Comparison of ENCODE assay signal across 16 cellular contexts in genomic region chr18:37207343-37207742, GRCh38.
"Had no signal": no experiment of that assay in that cellular context is flagged by ENCODE, and none has a peak within 500 bp of the region (broad histone marks: within the 10 kb centered on the region; RNA-seq: fewer than 3 reads in every experiment).

No MANE protein-coding gene starts in this region.

- DNase-seq: activated CD4-positive, alpha-beta T cell treated with anti-CD3 and anti-CD28 coated beads, Interleukin-2, amount 10 ng/mL, durations not matched to agents 7 days and 5 days; activated CD8-positive, alpha-beta T cell treated with anti-CD3 and anti-CD28 coated beads, Interleukin-2, amount 10 ng/mL, durations not matched to agents 7 days and 5 days; activated naive CD4-positive, alpha-beta T cell treated with anti-CD3 and anti-CD28 coated beads for 36 hours; activated T-cell treated with anti-CD3 and anti-CD28 coated beads, Interleukin-2, amount 50 U/mL, for 4 hours; caudate nucleus; dorsolateral prefrontal cortex; foreskin keratinocyte; hypothalamus; left ventricle myocardium inferior; mammary epithelial cell; retina; stimulated activated CD8-positive, alpha-beta memory T cell treated with anti-CD3 and anti-CD28 coated beads, Interleukin-4, amount 100 ng/mL, for 48 hours; stimulated activated naive CD4-positive, alpha-beta T cell treated with Interleukin-2 at 50 U/mL for 16 hours; thyroid gland had no signal

- H3K27me3 ChIP-seq: dorsolateral prefrontal cortex, foreskin keratinocyte, thyroid gland had no signal

- H3K27ac Mint-ChIP-seq: activated CD4-positive, alpha-beta T cell treated with anti-CD3 and anti-CD28 coated beads, Interleukin-2, amount 10 ng/mL, durations not matched to agents 7 days and 5 days; activated CD8-positive, alpha-beta T cell treated with anti-CD3 and anti-CD28 coated beads, Interleukin-2, amount 10 ng/mL, durations not matched to agents 7 days and 5 days; activated naive CD4-positive, alpha-beta T cell treated with anti-CD3 and anti-CD28 coated beads for 36 hours; brain had no signal

- H3K9me3 Mint-ChIP-seq: activated CD4-positive, alpha-beta T cell treated with anti-CD3 and anti-CD28 coated beads, Interleukin-2, amount 10 ng/mL, durations not matched to agents 7 days and 5 days; neural crest cell had no signal

- H3K4me3 ChIP-seq: dorsolateral prefrontal cortex, left ventricle myocardium inferior, thyroid gland had no signal

- H3K27ac ChIP-seq: dorsolateral prefrontal cortex, foreskin keratinocyte, left ventricle myocardium inferior, thyroid gland had no signal

- H3K4me1 Mint-ChIP-seq: activated CD4-positive, alpha-beta T cell treated with anti-CD3 and anti-CD28 coated beads, Interleukin-2, amount 10 ng/mL, durations not matched to agents 7 days and 5 days; brain; neural crest cell had no signal

- H3K36me3 ChIP-seq: left ventricle myocardium inferior, thyroid gland had no signal

- H3K9me3 ChIP-seq: thyroid gland had no signal

- H3K4me1 ChIP-seq: foreskin keratinocyte, left ventricle myocardium inferior, thyroid gland had no signal

- ATAC-seq: activated CD8-positive, alpha-beta T cell treated with anti-CD3 and anti-CD28 coated beads, Interleukin-2, amount 10 ng/mL, durations not matched to agents 7 days and 5 days; activated T-cell treated with anti-CD3 and anti-CD28 coated beads, Interleukin-2, amount 50 U/mL, for 4 hours; foreskin keratinocyte had no signal

- H3K27me3 Mint-ChIP-seq: activated CD4-positive, alpha-beta T cell treated with anti-CD3 and anti-CD28 coated beads, Interleukin-2, amount 10 ng/mL, durations not matched to agents 7 days and 5 days; brain had no signal

- H3K4me3 Mint-ChIP-seq: activated CD4-positive, alpha-beta T cell treated with anti-CD3 and anti-CD28 coated beads, Interleukin-2, amount 10 ng/mL, durations not matched to agents 7 days and 5 days; activated CD8-positive, alpha-beta T cell treated with anti-CD3 and anti-CD28 coated beads, Interleukin-2, amount 10 ng/mL, durations not matched to agents 7 days and 5 days; activated naive CD4-positive, alpha-beta T cell treated with anti-CD3 and anti-CD28 coated beads for 36 hours; activated T-cell treated with anti-CD3 and anti-CD28 coated beads, Interleukin-2, amount 50 U/mL, for 4 hours; brain; neural crest cell had no signal
